ENCODE assay signal across 8 cellular contexts in the genomic region with DNA sequence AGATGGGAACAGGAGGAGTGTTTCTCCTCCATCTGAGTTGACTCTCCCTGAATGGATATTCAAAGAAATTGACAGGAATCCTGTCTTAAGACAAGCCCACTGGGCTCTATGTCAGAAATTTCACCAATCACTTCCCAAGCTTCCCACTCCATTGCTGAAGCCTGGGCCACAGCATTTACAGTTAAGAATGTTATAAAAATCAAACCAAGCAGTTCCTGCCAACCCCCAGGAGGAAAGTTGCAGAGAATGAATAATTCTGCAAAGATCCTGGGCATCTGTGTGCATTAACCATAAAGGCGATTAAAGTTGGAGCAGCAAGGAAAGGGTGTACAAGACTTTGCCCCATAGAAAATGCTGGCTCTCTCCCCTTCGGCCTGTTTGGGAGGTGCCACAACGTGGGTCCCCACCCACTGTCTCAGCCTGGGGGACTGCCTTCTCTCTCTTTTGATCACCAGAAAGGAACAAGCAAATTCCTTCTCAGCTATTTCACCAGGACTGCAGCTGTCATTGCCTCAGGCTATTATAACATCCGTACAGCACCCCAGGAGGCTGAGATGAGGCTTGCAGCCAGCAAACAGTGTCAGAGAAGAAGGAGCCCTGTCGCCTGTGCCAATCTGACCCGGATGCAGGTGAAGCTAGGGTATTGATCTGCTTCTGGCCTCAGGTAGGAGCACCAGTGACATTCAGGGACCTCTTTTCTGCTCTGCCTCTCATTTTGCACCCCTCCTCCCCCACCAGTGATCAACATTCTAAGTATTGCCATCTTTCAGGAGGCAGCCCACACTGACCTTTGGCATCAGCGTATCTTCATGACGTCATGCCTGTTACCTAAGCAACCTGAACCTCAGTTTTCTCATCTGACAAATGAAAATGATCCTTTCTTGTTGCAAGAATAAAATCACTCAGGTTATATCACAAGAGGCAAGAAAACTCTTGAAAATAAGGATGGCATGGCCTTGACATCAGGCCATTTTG.
DNase-seq lines count a peak whose midpoint lies in the region; ATAC-seq and TF ChIP-seq lines count a peak whose summit lies in the region.

No MANE protein-coding gene starts in this region.

- intact Hi-C loops in Right ventricle myocardium superior (cut with DNase I) (no loop called here), cardiac septum (cut with DNase I) (no loop called here), natural killer cell (cut with micrococcal nuclease) (no loop called here)

- no peak overlapping the region for H3K4me3 ChIP-seq in cardiac muscle cell

- peak; percentile 55 for ATAC-seq in Right ventricle myocardium superior (ENCODE audit: poor library complexity)
- no peak for ATAC-seq in natural killer cell
- ATAC-seq in HG03571 (IDR thresholded peaks at IDR 0.05; ENCODE audit: unreplicated experiment), result no peak
- ATAC-seq in HG03135 (IDR thresholded peaks at IDR 0.05; ENCODE audit: unreplicated experiment), result no peak

- CTCF ChIA-PET in RWPE1 (lab: Yijun Ruan, JAX), result interaction anchor here (0.6 to 0.7 kb wide), 2 partner anchors 12 to 29 kb away, joined by 3 read pairs; no protein-coding TSS in a partner anchor

- no peak overlapping the region for H3K27ac Mint-ChIP-seq in natural killer cell

- peak overlapping the region; percentile 60 for H3K27ac ChIP-seq in RWPE1
- H3K27ac ChIP-seq in cardiac muscle cell, result no peak overlapping the region

- TF ChIP-seq CTCF in RWPE1 (conservative IDR thresholded peaks at IDR 0.05; ENCODE audit: low read depth) (no peak; the same call in 1 of the 2 replicates), cardiac muscle cell (IDR thresholded peaks at IDR 0.05; ENCODE audit: low read depth, low read length) (peak; percentile 43), natural killer cell (IDR thresholded peaks at IDR 0.05) (no peak)

- no peaks in the 10 kb centered on the region for H3K36me3 Mint-ChIP-seq in natural killer cell

- H3K4me3 Mint-ChIP-seq in natural killer cell, result no peak overlapping the region

- POLR2A ChIA-PET in RWPE1 (lab: Yijun Ruan, JAX; ENCODE audit: low non-redundant PET), result no interaction called here

- H3K36me3 ChIP-seq in cardiac muscle cell, result no peaks in the 10 kb centered on the region

- H3K4me1 Mint-ChIP-seq in natural killer cell, result no peaks in the 10 kb centered on the region

- no peaks in the 10 kb centered on the region for H3K9me3 ChIP-seq in cardiac muscle cell (ENCODE audit: low read depth)

- no peaks in the 10 kb centered on the region for H3K4me1 ChIP-seq in cardiac muscle cell (ENCODE audit: low read depth)

- no peaks in the 10 kb centered on the region for H3K27me3 ChIP-seq in cardiac muscle cell

- H3K9me3 Mint-ChIP-seq in natural killer cell, result peaks cover 0 to 3% of the 10 kb centered on the region in 2 donors

- H3K27me3 Mint-ChIP-seq in natural killer cell (ENCODE audit: low read depth in 2 of 2), result peaks cover 7 to 22% of the 10 kb centered on the region in 2 donors

- DNase-seq in Right ventricle myocardium superior, result peak; percentile 45
- no peak for DNase-seq in cardiac septum (ENCODE audit: low spot score)
- DNase-seq in RWPE1 (ENCODE audit: low spot score), result peak; percentile 80
- DNase-seq in cardiac muscle cell (ENCODE audit: low read depth in 1 of 2, low spot score in 1 of 2), result peak; percentile 27 to 70
- no peak for DNase-seq in natural killer cell
- no peak for DNase-seq in D341Med (ENCODE audit: low spot score)

Comparison
In these comparisons a context has a peak if more than half of its experiments do, and no peak if none do; other contexts are left out.
1. DNase-seq: peak in Right ventricle myocardium superior (single experiment), RWPE1 (single experiment) and cardiac muscle cell (2 of 2); none in cardiac septum (single experiment), natural killer cell (single experiment) and D341Med (single experiment).